In genomic region chr15:67880651-67881182, GRCh38 we compare ENCODE assay signal across 1 cellular context.
TF ChIP-seq lines count a peak whose summit lies in the region.

No MANE protein-coding gene starts in this region.

TF ChIP-seq in Ishikawa, 13 proteins besides CTCF, POLR2A, EP300 and RAD21 (continued from another document):
- TF ChIP-seq REST (IDR thresholded peaks at IDR 0.05; ENCODE audit: low read depth) (no peak), TEAD4 (IDR thresholded peaks at IDR 0.05) (0 out of 2 replicates have a peak, but pooled peaks have one; percentile 17), NFIC (IDR thresholded peaks at IDR 0.05) (peak; percentile 68), CREB1 (IDR thresholded peaks at IDR 0.05; ENCODE audit: low read depth) (no peak), TAF1 (IDR thresholded peaks at IDR 0.05; ENCODE audit: low read depth) (no peak), CEBPB (IDR thresholded peaks at IDR 0.05) (no peak), FOXM1 (IDR thresholded peaks at IDR 0.05; ENCODE audit: borderline replicate concordance, low read depth) (no peak)
